In genomic region chr6:150876598-150876997, GRCh38 we compare ENCODE assay signal across 11 cellular contexts. TPM values are rescaled to one million over a fixed set of nuclear protein-coding genes. Genes with fewer than 3 reads are reported as not detected.
DNase-seq lines count a peak whose midpoint lies in the region; ATAC-seq lines count a peak whose summit lies in the region.
"Had no signal": no experiment of that assay in that cellular context is flagged by ENCODE, and none has a peak within 500 bp of the region (broad histone marks: within the 10 kb centered on the region; RNA-seq: fewer than 3 reads in every experiment).

No MANE protein-coding gene starts in this region.

- H3K27me3 Mint-ChIP-seq in activated CD4-positive, alpha-beta memory T cell treated with anti-CD3 and anti-CD28 coated beads for 36 hours, result no peaks in the 10 kb centered on the region
- no peaks in the 10 kb centered on the region for H3K27me3 Mint-ChIP-seq in T-helper 2 cell treated with Interferon-gamma antibody and Interleukin-4, amounts not matched to agents 5 μg/mL and 100 μg/mL, for 36 hours (ENCODE audit: low read depth)

- H3K4me1 Mint-ChIP-seq in activated CD4-positive, alpha-beta memory T cell treated with anti-CD3 and anti-CD28 coated beads for 36 hours (ENCODE audit: low read depth), result no peaks in the 10 kb centered on the region
- H3K4me1 Mint-ChIP-seq in T-helper 2 cell treated with Interferon-gamma antibody and Interleukin-4, amounts not matched to agents 5 μg/mL and 100 μg/mL, for 36 hours (ENCODE audit: low read depth), result peaks cover 15% of the 10 kb centered on the region

- intact Hi-C loops in activated CD4-positive, alpha-beta memory T cell treated with anti-CD3 and anti-CD28 coated beads for 36 hours (cut with micrococcal nuclease), result no loop called here

- H3K27ac Mint-ChIP-seq in activated CD4-positive, alpha-beta memory T cell treated with anti-CD3 and anti-CD28 coated beads for 36 hours, result no peak overlapping the region
- H3K27ac Mint-ChIP-seq in T-helper 2 cell treated with Interferon-gamma antibody and Interleukin-4, amounts not matched to agents 5 μg/mL and 100 μg/mL, for 36 hours, result no peak overlapping the region

- CTCF ChIA-PET in activated CD4-positive, alpha-beta memory T cell treated with anti-CD3 and anti-CD28 coated beads for 36 hours (lab: Charles Lee), result interaction anchor here (2.7 kb wide), 1 partner anchor 16 kb away, joined by 12 read pairs; no protein-coding TSS in a partner anchor

- in situ Hi-C loops in T47D (cut with HindIII; ENCODE audit: low pct_unique_long_range_greater_than_20kb, low sequenced_read_pairs), result no loop called here

- peaks cover 40% of the 10 kb centered on the region for H3K36me3 Mint-ChIP-seq in activated CD4-positive, alpha-beta memory T cell treated with anti-CD3 and anti-CD28 coated beads for 36 hours
- H3K36me3 Mint-ChIP-seq in T-helper 2 cell treated with Interferon-gamma antibody and Interleukin-4, amounts not matched to agents 5 μg/mL and 100 μg/mL, for 36 hours (ENCODE audit: low read depth), result peaks cover 23% of the 10 kb centered on the region

- POLR2A ChIA-PET in activated CD4-positive, alpha-beta memory T cell treated with anti-CD3 and anti-CD28 coated beads for 36 hours (lab: Charles Lee), result no interaction called here

- DNase-seq in NCI-H2029 (lab: John Stamatoyannopoulos, UW), result peak; percentile 59
- no peak for DNase-seq in NCI-H2029 treated with DMSO at 0.1 percent for 48 hours (lab: John Stamatoyannopoulos, UW)
- peak; percentile 31 to 82 for DNase-seq in T47D (ENCODE audit: low read depth in 1 of 2, low spot score in 1 of 2)
- peak; percentile 42 for DNase-seq in iris pigment epithelial cell (ENCODE audit: low read depth)
- DNase-seq in superior temporal gyrus (ENCODE audit: extremely low spot score), result peak; percentile 45
- no peak for DNase-seq in activated CD4-positive, alpha-beta memory T cell treated with anti-CD3 and anti-CD28 coated beads for 36 hours
- DNase-seq in T-helper 2 cell treated with Interferon-gamma antibody and Interleukin-4, amounts not matched to agents 5 μg/mL and 100 μg/mL, for 36 hours (ENCODE audit: low spot score), result no peak
- DNase-seq: activated CD4-positive, alpha-beta T cell treated with anti-CD3 and anti-CD28 coated beads, Interleukin-2, amount 50 U/mL, for 4 hours; NCI-H1417 treated with DMSO at 0.1 percent for 48 hours; SHP77 treated with DMSO at 0.1 percent for 48 hours had no signal

- H3K4me3 Mint-ChIP-seq in activated CD4-positive, alpha-beta memory T cell treated with anti-CD3 and anti-CD28 coated beads for 36 hours, result no peak overlapping the region
- no peak overlapping the region for H3K4me3 Mint-ChIP-seq in T-helper 2 cell treated with Interferon-gamma antibody and Interleukin-4, amounts not matched to agents 5 μg/mL and 100 μg/mL, for 36 hours

- ATAC-seq in GM19395 (IDR thresholded peaks at IDR 0.05; ENCODE audit: unreplicated experiment), result no peak

- H3K9me3 Mint-ChIP-seq in activated CD4-positive, alpha-beta memory T cell treated with anti-CD3 and anti-CD28 coated beads for 36 hours, result no peaks in the 10 kb centered on the region
- no peaks in the 10 kb centered on the region for H3K9me3 Mint-ChIP-seq in T-helper 2 cell treated with Interferon-gamma antibody and Interleukin-4, amounts not matched to agents 5 μg/mL and 100 μg/mL, for 36 hours

RNA-seq across cellular contexts. Expression of gene MTHFD1L, which starts 11.1 kb away (rescaled TPM):
- 100 to 1,000 TPM; 115 to 119 TPM for total RNA-seq in activated CD4-positive, alpha-beta memory T cell treated with anti-CD3 and anti-CD28 coated beads for 36 hours

Comparison
In these comparisons a context has a peak if more than half of its experiments do, and no peak if none do; other contexts are left out.
1. DNase-seq: peak in NCI-H2029 (single experiment), T47D (2 of 2), iris pigment epithelial cell (single experiment) and superior temporal gyrus (single experiment); none in NCI-H2029 treated with DMSO at 0.1 percent for 48 hours (single experiment), activated CD4-positive, alpha-beta memory T cell treated with anti-CD3 and anti-CD28 coated beads for 36 hours (single experiment) and T-helper 2 cell treated with Interferon-gamma antibody and Interleukin-4, amounts not matched to agents 5 μg/mL and 100 μg/mL, for 36 hours (single experiment).